ENCODE assay signal across 26 cellular contexts in genomic region chr6:105897131-105897530, GRCh38.
"Had no signal": no experiment of that assay in that cellular context is flagged by ENCODE, and none has a peak within 500 bp of the region (broad histone marks: within the 10 kb centered on the region; RNA-seq: fewer than 3 reads in every experiment).

No MANE protein-coding gene starts in this region.

- H3K4me1 ChIP-seq: transverse colon had no signal

- DNase-seq: activated CD4-positive, alpha-beta T cell treated with anti-CD3 and anti-CD28 coated beads for 36 hours; activated CD4-positive, CD25-positive, alpha-beta regulatory T cell; activated CD8-positive, alpha-beta T cell treated with anti-CD3 and anti-CD28 coated beads, Interleukin-2, amount 10 ng/mL, durations not matched to agents 7 days and 5 days; activated effector memory CD4-positive, alpha-beta T cell treated with Interleukin-2 at 50 U/mL for 16 hours; activated naive CD4-positive, alpha-beta T cell treated with Interleukin-2 at 50 U/mL for 16 hours; activated T-cell treated with anti-CD3 and anti-CD28 coated beads for 4 hours; anterior cingulate cortex; dorsolateral prefrontal cortex; effector memory CD8-positive, alpha-beta T cell; erythroblast; head of caudate nucleus; hypothalamus; immature natural killer cell; kidney; midbrain; posterior cingulate gyrus; right cardiac atrium; spleen; stimulated activated naive CD4-positive, alpha-beta T cell treated with Interleukin-2 at 50 U/mL for 16 hours; SW 1271; T-helper 9 cell; transverse colon had no signal

- H3K27me3 ChIP-seq: dorsolateral prefrontal cortex, spleen, transverse colon had no signal

- H3K27ac Mint-ChIP-seq: activated CD4-positive, alpha-beta T cell treated with anti-CD3 and anti-CD28 coated beads for 36 hours; activated CD8-positive, alpha-beta T cell treated with anti-CD3 and anti-CD28 coated beads, Interleukin-2, amount 10 ng/mL, durations not matched to agents 7 days and 5 days; activated naive CD8-positive, alpha-beta T cell; effector memory CD8-positive, alpha-beta T cell; immature natural killer cell; natural killer cell treated with Interleukin-12 subunit alpha and Interleukin-12 subunit beta and Interleukin-15 and Interleukin-18, amount 100 ng/mL, for 72 hours; T-helper 1 cell treated with Interleukin-12 subunit alpha and Interleukin-12 subunit beta and Interleukin-4 antibody, amounts not matched to agents 30 μg/mL and 1 μg/mL, for 36 hours had no signal

- ATAC-seq: activated CD4-positive, alpha-beta T cell treated with anti-CD3 and anti-CD28 coated beads for 36 hours; activated CD8-positive, alpha-beta T cell treated with anti-CD3 and anti-CD28 coated beads, Interleukin-2, amount 10 ng/mL, durations not matched to agents 7 days and 5 days; effector memory CD8-positive, alpha-beta T cell; natural killer cell treated with Interleukin-12 subunit alpha and Interleukin-12 subunit beta and Interleukin-15 and Interleukin-18, amount 100 ng/mL, for 72 hours; right cardiac atrium had no signal

- H3K27ac ChIP-seq: dorsolateral prefrontal cortex, spleen had no signal

- H3K36me3 Mint-ChIP-seq: activated naive CD8-positive, alpha-beta T cell; immature natural killer cell; natural killer cell treated with Interleukin-12 subunit alpha and Interleukin-12 subunit beta and Interleukin-15 and Interleukin-18, amount 100 ng/mL, for 72 hours had no signal

- H3K4me3 ChIP-seq: dorsolateral prefrontal cortex, spleen, transverse colon had no signal

- H3K4me3 Mint-ChIP-seq: activated CD4-positive, alpha-beta T cell treated with anti-CD3 and anti-CD28 coated beads for 36 hours; activated CD8-positive, alpha-beta T cell treated with anti-CD3 and anti-CD28 coated beads, Interleukin-2, amount 10 ng/mL, durations not matched to agents 7 days and 5 days; activated naive CD8-positive, alpha-beta T cell; effector memory CD8-positive, alpha-beta T cell; immature natural killer cell; natural killer cell treated with Interleukin-12 subunit alpha and Interleukin-12 subunit beta and Interleukin-15 and Interleukin-18, amount 100 ng/mL, for 72 hours; T-helper 1 cell treated with Interleukin-12 subunit alpha and Interleukin-12 subunit beta and Interleukin-4 antibody, amounts not matched to agents 30 μg/mL and 1 μg/mL, for 36 hours had no signal

- FAIRE-seq: colon, kidney had no signal

- H3K9me3 ChIP-seq: spleen, transverse colon had no signal

- H3K9me3 Mint-ChIP-seq: effector memory CD8-positive, alpha-beta T cell; immature natural killer cell; natural killer cell treated with Interleukin-12 subunit alpha and Interleukin-12 subunit beta and Interleukin-15 and Interleukin-18, amount 100 ng/mL, for 72 hours had no signal

- H3K27me3 Mint-ChIP-seq: effector memory CD8-positive, alpha-beta T cell had no signal

- H3K36me3 ChIP-seq: spleen, transverse colon had no signal
